In the genomic region with DNA sequence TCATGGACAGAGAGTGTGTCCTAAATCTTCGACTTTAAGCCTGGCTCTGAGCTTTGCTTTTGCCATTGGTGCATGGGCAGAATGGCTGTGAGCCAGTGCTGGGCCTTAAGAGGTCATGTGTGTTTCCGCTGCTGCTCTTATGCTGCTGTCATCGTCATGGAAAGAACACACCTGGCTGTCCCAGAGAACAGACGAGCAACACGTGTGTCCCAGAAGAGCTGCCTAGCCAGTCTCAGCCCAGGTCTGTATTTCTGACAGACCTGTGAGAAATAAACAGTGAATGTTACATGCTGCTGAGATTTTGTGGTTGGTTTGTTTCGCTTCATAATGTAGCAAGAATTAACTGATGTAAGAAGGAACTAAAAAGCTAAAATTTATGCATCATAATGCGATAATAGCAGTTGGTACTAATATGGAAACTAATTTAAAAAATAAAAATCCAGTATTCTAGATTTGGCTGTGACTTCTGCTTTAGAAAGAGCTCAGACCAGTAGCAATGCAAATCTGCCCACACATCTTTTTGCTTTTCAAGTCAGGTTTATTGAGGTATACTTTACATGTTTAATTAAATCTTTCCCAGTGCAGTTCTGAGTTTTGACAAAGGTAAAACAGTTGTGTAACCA, we compare ENCODE assay signal across 22 cellular contexts. TPM values are rescaled to one million over a fixed set of nuclear protein-coding genes. Genes with fewer than 3 reads are reported as not detected.
DNase-seq lines count a peak whose midpoint lies in the region; ATAC-seq, FAIRE-seq and TF ChIP-seq lines count a peak whose summit lies in the region.
"Had no signal": no experiment of that assay in that cellular context is flagged by ENCODE, and none has a peak within 500 bp of the region (broad histone marks: within the 10 kb centered on the region; RNA-seq: fewer than 3 reads in every experiment).

No MANE protein-coding gene starts in this region.

- no peak overlapping the region for H2BK120ac ChIP-seq in trophoblast cell (ENCODE audit: insufficient read depth, low read length, poor library complexity)

- no peaks in the 10 kb centered on the region for H3K79me2 ChIP-seq in trophoblast cell (ENCODE audit: control insufficient read depth, insufficient read depth, low read length, poor library complexity)

- TF ChIP-seq CTCF in omental fat pad (IDR thresholded peaks at IDR 0.05): no peak

- no peak for DNase-seq in GM18507 (ENCODE audit: extremely low spot score, insufficient read length, low read depth)
- peak; percentile 91 for DNase-seq in germinal center (ENCODE audit: low spot score)
- DNase-seq in activated gamma-delta T cell treated with Interleukin-2 at 50 U/mL for 16 hours: no peak
- DNase-seq in trophoblast cell: no peak
- no peak for DNase-seq in omental fat pad (ENCODE audit: low spot score)
- DNase-seq: activated CD4-positive, alpha-beta memory T cell treated with anti-CD3 and anti-CD28 coated beads for 36 hours; activated naive CD8-positive, alpha-beta T cell treated with anti-CD3 and anti-CD28 coated beads, Interleukin-2, amount 50 U/mL, for 24 hours; BE2C; central memory CD4-positive, alpha-beta T cell; GM23248; NCI-H2029; NCI-H510A treated with DMSO at 0.1 percent for 48 hours; stimulated activated CD4-positive, alpha-beta T cell treated with anti-CD3 and anti-CD28 coated beads, Interleukin-4, amount 100 ng/mL, for 1 hour; stimulated activated CD8-positive, alpha-beta memory T cell treated with anti-CD3 and anti-CD28 coated beads, Interleukin-4, amount 100 ng/mL, for 48 hours; testis had no signal

- H3K4me1 ChIP-seq in trophoblast cell (ENCODE audit: control insufficient read depth in 1 of 2, insufficient read depth in 2 of 2, low read length in 2 of 2): no peaks in the 10 kb centered on the region
- H3K4me1 ChIP-seq: BE2C, testis had no signal

- H3K23ac ChIP-seq in trophoblast cell (ENCODE audit: low read length): no peak overlapping the region

- no peak overlapping the region for H3K18ac ChIP-seq in trophoblast cell (ENCODE audit: low read length)

- no peak overlapping the region for H3K4me2 ChIP-seq in trophoblast cell (ENCODE audit: low read length)

- H2BK5ac ChIP-seq in trophoblast cell (ENCODE audit: low read depth, low read length, poor library complexity): no peak overlapping the region

- no peak overlapping the region for H3K4me3 ChIP-seq in trophoblast cell (ENCODE audit: low read depth, low read length)
- H3K4me3 ChIP-seq: GM23248, testis had no signal

- H2AFZ ChIP-seq in trophoblast cell (ENCODE audit: insufficient read depth, low read length, poor library complexity): no peak overlapping the region
- H2AFZ ChIP-seq: GM23248 had no signal

- no peak overlapping the region for H3K4ac ChIP-seq in trophoblast cell (ENCODE audit: low read depth, low read length)

- H4K8ac ChIP-seq in trophoblast cell (ENCODE audit: low read depth, low read length): no peak overlapping the region

- H3K79me1 ChIP-seq in trophoblast cell (ENCODE audit: low read length): no peaks in the 10 kb centered on the region

- H2AK5ac ChIP-seq in trophoblast cell (ENCODE audit: low read length): no peak overlapping the region

- WGBS in trophoblast cell (ENCODE audit: extremely low coverage, insufficient coverage, insufficient read length): no CpG with 5 or more reads among the region's 7 CpGs

- no peak overlapping the region for H4K12ac ChIP-seq in trophoblast cell (ENCODE audit: low read depth, low read length)

- peak; percentile 47 for FAIRE-seq in GM18507 (lab: Jason Lieb, UNC)
- FAIRE-seq: HTR-8/SVneo had no signal

- peaks cover 2% of the 10 kb centered on the region for H3K27me3 ChIP-seq in trophoblast cell (ENCODE audit: insufficient read depth, low read length)
- H3K27me3 ChIP-seq: BE2C, testis had no signal

- no peak overlapping the region for H3K9ac ChIP-seq in trophoblast cell (ENCODE audit: low read length)
- H3K9ac ChIP-seq: GM23248 had no signal

- H4K91ac ChIP-seq in trophoblast cell (ENCODE audit: low read depth, low read length): no peak overlapping the region

- ATAC-seq in GM21526 (IDR thresholded peaks at IDR 0.05; ENCODE audit: low FRiP score, unreplicated experiment) (peak; percentile 72), HG03103 (IDR thresholded peaks at IDR 0.05; ENCODE audit: low read depth, unreplicated experiment) (peak; percentile 52), GM21528 (IDR thresholded peaks at IDR 0.05; ENCODE audit: low FRiP score, unreplicated experiment) (no peak), omental fat pad (ENCODE audit: low FRiP score) (no peak)
- ATAC-seq: activated naive CD8-positive, alpha-beta T cell treated with anti-CD3 and anti-CD28 coated beads, Interleukin-2, amount 50 U/mL, for 24 hours; Panc1 had no signal

- no peak overlapping the region for H3K27ac ChIP-seq in trophoblast cell (ENCODE audit: low read depth, low read length)
- H3K27ac ChIP-seq: GM23248, testis had no signal

- no peak overlapping the region for H3K14ac ChIP-seq in trophoblast cell (ENCODE audit: low read length)

- H2BK12ac ChIP-seq in trophoblast cell (ENCODE audit: low read length): no peak overlapping the region

- H3K9me3 ChIP-seq in trophoblast cell (ENCODE audit: insufficient read depth, low read depth, low read length): peaks cover 2% of the 10 kb centered on the region
- H3K9me3 ChIP-seq: BE2C, testis had no signal

- H3K36me3 ChIP-seq in trophoblast cell (ENCODE audit: control insufficient read depth in 1 of 2, insufficient read depth in 2 of 2, low read length in 2 of 2): no peaks in the 10 kb centered on the region
- H3K36me3 ChIP-seq: BE2C had no signal

RNA-seq across cellular contexts. Expression of a gene that starts 11.5 kb away (rescaled TPM):
- polyA plus RNA-seq in trophoblast cell (2013): not detected in 2 replicates
- not detected for total RNA-seq in omental fat pad
- total RNA-seq: activated CD4-positive, alpha-beta memory T cell treated with anti-CD3 and anti-CD28 coated beads for 36 hours; GM23248; MCF 10A; osteoblast had no signal
- polyA plus RNA-seq: GM23248 had no signal

Comparison
In these comparisons a context has a peak if more than half of its experiments do, and no peak if none do; other contexts are left out.
1. ATAC-seq: peak in GM21526 (single experiment) and HG03103 (single experiment); none in GM21528 (single experiment) and omental fat pad (single experiment).